Comparison of ENCODE assay signal across 8 cellular contexts in the genomic region with DNA sequence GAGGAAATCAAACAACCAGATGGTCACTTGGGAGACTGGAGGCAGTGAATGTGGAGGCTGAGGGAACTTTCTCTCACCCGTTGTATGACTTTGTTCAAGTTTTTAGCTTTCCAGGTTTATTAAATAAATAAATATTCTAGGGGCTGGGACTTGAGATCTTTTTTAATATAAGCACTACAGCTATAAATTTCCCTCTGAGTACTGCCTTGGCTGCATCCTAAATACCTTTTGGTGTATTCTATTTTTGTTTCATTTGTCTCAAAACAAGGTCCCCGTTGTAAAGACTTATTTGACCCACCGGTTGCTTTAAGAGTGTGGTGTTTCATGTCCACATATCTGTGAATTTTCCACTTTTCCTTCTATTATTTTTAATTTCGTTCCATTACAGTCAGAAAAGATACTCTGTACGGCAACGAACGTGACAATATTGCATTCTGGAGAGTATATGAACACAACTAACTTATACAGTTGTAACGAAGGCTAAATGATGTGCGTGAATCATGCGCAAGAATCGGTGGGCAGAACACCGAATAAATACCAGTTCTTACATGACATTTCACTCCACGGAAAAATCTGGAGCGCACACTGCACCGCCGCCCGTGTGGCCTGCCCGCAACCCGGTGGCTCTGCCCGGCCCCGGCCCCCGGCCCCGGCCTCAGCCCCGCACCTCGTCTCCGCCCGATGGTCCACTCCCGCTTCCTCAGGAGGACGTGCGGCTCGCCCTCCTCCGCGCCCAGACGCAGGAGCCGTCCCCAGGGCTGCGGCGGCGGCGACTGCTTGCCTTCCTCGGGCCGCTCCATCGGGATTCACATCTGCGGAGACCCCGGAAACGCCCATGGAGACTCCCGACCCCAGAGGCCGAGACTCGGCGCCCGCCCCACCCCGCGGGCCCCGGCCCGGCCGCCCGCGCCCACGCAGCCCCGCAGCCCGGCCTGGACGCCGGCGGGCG. TPM values are rescaled to one million over a fixed set of nuclear protein-coding genes. Genes with fewer than 3 reads are reported as not detected.
DNase-seq lines count a peak whose midpoint lies in the region; ATAC-seq, FAIRE-seq and TF ChIP-seq lines count a peak whose summit lies in the region.

No MANE protein-coding gene starts in this region.

- TF ChIP-seq EP300 in GM12878 (IDR thresholded peaks at IDR 0.05; ENCODE audit: borderline replicate concordance in 1 of 2, control insufficient read depth in 1 of 2, low read depth in 2 of 2, low read length in 2 of 2) (no peak), stomach (IDR thresholded peaks at IDR 0.05) (no peak)

- H3K4me3 ChIP-seq in GM12878 (peak overlapping the region; percentile 91), kidney epithelial cell (ENCODE audit: low read depth, low read length) (peak overlapping the region; percentile 80), stomach (peak overlapping the region; percentile 85 to 98 (median 94))

- peak overlapping the region; percentile 85 to 97 for H3K4me3 Mint-ChIP-seq in H9

- H3K18ac ChIP-seq in H9 (ENCODE audit: insufficient read length, low read depth, low read length), result no peak overlapping the region

- no peak overlapping the region for H2BK20ac ChIP-seq in H9 (ENCODE audit: low read depth, low read length, poor library complexity, severe bottlenecking)

- H4K91ac ChIP-seq in H9 (ENCODE audit: insufficient read length, low read depth, low read length), result no peak overlapping the region

- H3K4me2 ChIP-seq in H9 (ENCODE audit: insufficient read depth, insufficient read length, low read length) (peak overlapping the region; percentile 95), GM12878 (ENCODE audit: control insufficient read depth, insufficient read depth) (peak overlapping the region; percentile 36)

- peaks cover 15 to 23% of the 10 kb centered on the region in 2 experiments for H3K9me3 Mint-ChIP-seq in H9

- no peak overlapping the region for H3K4ac ChIP-seq in H9 (ENCODE audit: low read depth, low read length)

- H3K79me1 ChIP-seq in H9 (ENCODE audit: insufficient read depth, low read depth, low read length, poor library complexity, severe bottlenecking), result no peaks in the 10 kb centered on the region

- H3T11ph ChIP-seq in H9 (ENCODE audit: low read length), result no peak overlapping the region

- CTCF ChIA-PET in GM12878 (lab: Yijun Ruan, JAX), result interaction anchor here (0.6 to 1.0 kb wide), 2 partner anchors 58 to 151 kb away, joined by 3 to 4 read pairs; no protein-coding TSS in a partner anchor

- no peak overlapping the region for H2BK15ac ChIP-seq in H9 (ENCODE audit: low read depth, low read length)

- no peak for ATAC-seq in GM12878

- H3K27ac Mint-ChIP-seq in H9, result no peak overlapping the region; a peak in 2 of 7 replicates

- no peak overlapping the region for H2BK5ac ChIP-seq in H9 (ENCODE audit: insufficient read length, low read length)

- BruUV-seq in GM12878 (replicated peaks; lab: Mats Ljungman, UMichigan), result TSS peak; percentile 67

- no peak for TF ChIP-seq CTCF in H9 (conservative IDR thresholded peaks at IDR 0.05)
- TF ChIP-seq CTCF in GM12878 (IDR thresholded peaks at IDR 0.05 in 2 of 3, conservative IDR thresholded peaks at IDR 0.05 in 1 of 3; ENCODE audit: control insufficient read depth in 2 of 3, extremely low read depth in 1 of 3, insufficient read depth in 1 of 3, low read depth in 3 of 3, low read length in 3 of 3), result no peak
- no peak for TF ChIP-seq CTCF in kidney epithelial cell (IDR thresholded peaks at IDR 0.05; ENCODE audit: insufficient read depth, low read length, poor library complexity, severe bottlenecking)
- TF ChIP-seq CTCF in stomach (IDR thresholded peaks at IDR 0.05), result no peak

- RAD21 ChIA-PET in GM12878 (lab: Charles Lee; ENCODE audit: unreplicated experiment), result no interaction called here

- H3K36me3 Mint-ChIP-seq in H9 (ENCODE audit: insufficient read depth in 1 of 3, low read depth in 3 of 3), result peaks cover 20 to 30% (median 30%) of the 10 kb centered on the region in 3 experiments

- FAIRE-seq in GM12878 (lab: Jason Lieb, UNC), result no peak

- peak overlapping the region; percentile 83 for H3K23ac ChIP-seq in H9 (ENCODE audit: insufficient read length, low read depth, low read length)

- H3K27me3 ChIP-seq in H9 (ENCODE audit: insufficient read depth, low read length) (no peaks in the 10 kb centered on the region), GM12878 (replicated peaks in 1 of 2; ENCODE audit: control insufficient read depth in 2 of 2, insufficient read depth in 2 of 2, low read length in 1 of 2) (no peaks in the 10 kb centered on the region), kidney epithelial cell (ENCODE audit: control insufficient read depth, insufficient read depth, low read length) (no peaks in the 10 kb centered on the region), stomach (no peaks in the 10 kb centered on the region)

- WGBS in H9 (ENCODE audit: extremely low coverage, insufficient read length, low lambda C conversion rate), result no CpG with 5 or more reads among the region's 64 CpGs
- 13% methylated on average over 46 of the region's 64 CpGs for WGBS in GM12878 (ENCODE audit: insufficient coverage, insufficient replicate concordance, low lambda C conversion rate, missing lambda C conversion rate)
- 9 to 21% (median 12%) methylated on average over 27 to 64 of the region's 64 CpGs for WGBS in stomach, 5 donors

- H2AK5ac ChIP-seq in H9 (ENCODE audit: insufficient read length, low read length), result no peak overlapping the region

- no peak overlapping the region for H3K56ac ChIP-seq in H9 (ENCODE audit: insufficient read length, low read depth, low read length)

- peak; percentile 59 for DNase-seq in DMS 273 (lab: John Stamatoyannopoulos, UW; ENCODE audit: unreplicated experiment)
- DNase-seq in DMS 273 treated with DMSO at 0.1 percent for 48 hours (lab: John Stamatoyannopoulos, UW), result no peak
- no peak for DNase-seq in H9
- peak; percentile 52 for DNase-seq in NCI-H146 treated with DMSO at 0.1 percent for 48 hours (lab: John Stamatoyannopoulos, UW; ENCODE audit: unreplicated experiment)
- no peak for DNase-seq in GM12878 (ENCODE audit: low read depth, low spot score)
- DNase-seq in kidney epithelial cell (ENCODE audit: low read depth), result no peak
- peak; percentile 27 for DNase-seq in stomach
- no peak for DNase-seq in NOMO-1 treated with dmso at 0.1 percent for 144 hours (lab: John Stamatoyannopoulos, UW; ENCODE audit: unreplicated experiment)

- TF ChIP-seq POLR2A in GM12878 (IDR thresholded peaks at IDR 0.05; ENCODE audit: low read depth, low read length) (no peak), stomach (IDR thresholded peaks at IDR 0.05) (no peak)

- intact Hi-C loops in GM12878 (cut with micrococcal nuclease; ENCODE audit: unreplicated experiment) (no loop called here), stomach (cut with DNase I; ENCODE audit: low total_unique reads) (loop anchor here (10.0 kb wide), 1 partner anchor 62 kb away; the partner anchor contains the start of gene GOLGA3)

- peak overlapping the region; percentile 68 for H3K9ac ChIP-seq in H9 (ENCODE audit: extremely low read depth, insufficient read length, low read length)
- H3K9ac ChIP-seq in GM12878 (ENCODE audit: control insufficient read depth, insufficient read depth, low read length), result peak overlapping the region; percentile 79; the same call in 1 of the 2 replicates

- no peaks in the 10 kb centered on the region for H4K20me1 ChIP-seq in H9 (ENCODE audit: control insufficient read depth, insufficient read depth, insufficient read length)
- no peaks in the 10 kb centered on the region for H4K20me1 ChIP-seq in GM12878 (ENCODE audit: control insufficient read depth, insufficient read depth)

- SMC1A ChIA-PET in GM12878 (lab: Charles Lee; ENCODE audit: uncharacterized antibody, unreplicated experiment), result interaction anchor here (0.6 kb wide), 1 partner anchor 119 kb away, joined by 4 read pairs; no protein-coding TSS in a partner anchor

- no peak for TF ChIP-seq RAD21 in GM12878 (IDR thresholded peaks at IDR 0.05; ENCODE audit: insufficient read depth, low read depth, low read length)

- H3K27ac ChIP-seq in H9 (ENCODE audit: insufficient read length, low read depth, low read length) (no peak overlapping the region), GM12878 (ENCODE audit: control insufficient read depth, insufficient read depth) (peak overlapping the region; percentile 65), stomach (peak overlapping the region; percentile 93 to 98 (median 97))

- H3K4me1 ChIP-seq in H9 (ENCODE audit: insufficient read depth, low read length), result no peaks in the 10 kb centered on the region; the same call in 1 of the 2 replicates
- no peaks in the 10 kb centered on the region for H3K4me1 ChIP-seq in GM12878 (ENCODE audit: control insufficient read depth, insufficient read depth, low read length)
- H3K4me1 ChIP-seq in stomach, result peaks cover 5 to 34% (median 19%) of the 10 kb centered on the region in 4 donors

- H2BK120ac ChIP-seq in H9 (ENCODE audit: low read depth, low read length, poor library complexity, severe bottlenecking), result no peak overlapping the region

- POLR2A ChIA-PET in GM12878 (lab: Charles Lee), result interaction anchor here (0.9 kb wide), 1 partner anchor 56 kb away, joined by 3 read pairs; no protein-coding TSS in a partner anchor

- in situ Hi-C loops in GM12878 (cut with MboI), result no loop called here

- H2AFZ ChIP-seq in H9 (ENCODE audit: low read length), result no peak overlapping the region
- peak overlapping the region; percentile 58 for H2AFZ ChIP-seq in GM12878 (ENCODE audit: control insufficient read depth, low read depth, low read length)

- H2BK12ac ChIP-seq in H9 (ENCODE audit: insufficient read length, low read depth, low read length), result no peak overlapping the region

- H3K14ac ChIP-seq in H9 (ENCODE audit: insufficient read depth, low read length), result no peak overlapping the region; the same call in 1 of the 2 replicates

- H4K8ac ChIP-seq in H9 (replicated peaks; ENCODE audit: insufficient read length, low read depth, low read length), result no peak overlapping the region

- H3K27me3 Mint-ChIP-seq in H9 (ENCODE audit: low read depth), result peaks cover 8% of the 10 kb centered on the region

- H3K4me1 Mint-ChIP-seq in H9, result peaks cover 33 to 35% of the 10 kb centered on the region in 2 experiments

- H3K36me3 ChIP-seq in GM12878 (ENCODE audit: control insufficient read depth in 2 of 2, insufficient read depth in 2 of 2, low read length in 1 of 2) (peaks cover 0 to 8% of the 10 kb centered on the region in 2 experiments), kidney epithelial cell (ENCODE audit: control insufficient read depth, insufficient read depth, low read length) (no peaks in the 10 kb centered on the region), stomach (peaks cover 0 to 31% (median 30%) of the 10 kb centered on the region in 4 donors)

- H3K23me2 ChIP-seq in H9 (ENCODE audit: insufficient read length, low read depth, low read length, poor library complexity, severe bottlenecking), result peaks cover 11% of the 10 kb centered on the region

- H3K9me3 ChIP-seq in H9 (ENCODE audit: control insufficient read depth, low read depth, low read length) (no peaks in the 10 kb centered on the region), GM12878 (replicated peaks; ENCODE audit: control insufficient read depth, insufficient read depth, low read length) (peaks cover 12% of the 10 kb centered on the region), stomach (no peaks in the 10 kb centered on the region)

- H3K79me2 ChIP-seq in H9 (ENCODE audit: insufficient read depth, low read length), result no peaks in the 10 kb centered on the region; the same call in 1 of the 2 replicates
- H3K79me2 ChIP-seq in GM12878 (ENCODE audit: control insufficient read depth, insufficient read depth, low read length), result peaks cover 5% of the 10 kb centered on the region

- H4K5ac ChIP-seq in H9 (ENCODE audit: insufficient read length, low read depth, low read length), result no peak overlapping the region

RNA-seq across cellular contexts. Expression of gene CHFR, which starts 0.6 kb away (rescaled TPM):
- total RNA-seq in H9 (2021), result 51.9 and 53.3 TPM in 2 replicates
- 140 and 141 TPM in 2 replicates for total RNA-seq in GM12878 (2013; cell fraction: nucleolus; rRNA removed)
- 33.6 and 42.0 TPM in 2 replicates for total RNA-seq in GM12878 (2014; rRNA removed)
- 26.3 and 28.8 TPM in 2 replicates for total RNA-seq in GM12878 (2014; rRNA removed; fragmentation: Illumina TruSeq; extraction: Trizol)
- 40.9 and 43.4 TPM in 2 replicates for total RNA-seq in GM12878 (2021)
- 21.5 TPM for polyA plus RNA-seq in GM12878 (2011; ENCODE audit: low read depth)
- polyA plus RNA-seq in GM12878 (2011; rRNA removed), result 49.4 and 50.1 TPM in 2 replicates
- 51.2 and 54.2 TPM in 2 replicates for polyA plus RNA-seq in GM12878 (2011; cell fraction: cytosol; rRNA removed)
- polyA plus RNA-seq in GM12878 (2011; cell fraction: nucleus; rRNA removed), result 101 and 133 TPM in 2 replicates
- polyA plus RNA-seq in GM12878 (2012), result 25.6 and 31.4 TPM in 2 replicates
- polyA plus RNA-seq in GM12878 (2014; fragmentation: Illumina TruSeq; extraction: Trizol), result 30.8 and 40.0 TPM in 2 replicates
- polyA plus RNA-seq in GM12878 (2014; fragmentation: Nextera tagmentation; extraction: Ambion mirVana), result 1 to 10 TPM; 1.1 to 2.1 TPM
- 45.1 and 47.3 TPM in 2 replicates for polyA plus RNA-seq in GM12878 (2014; rRNA removed)
- 10 to 100 TPM; 21.1 to 23.7 TPM for polyA plus RNA-seq in GM12878 (2016; fragmentation: Nextera tagmentation; extraction: Ambion mirVana)
- 68.3 and 97.3 TPM in 2 replicates for polyA minus RNA-seq in GM12878 (2011; rRNA and poly(A)+ RNA removed)
- 19.2 and 20.4 TPM in 2 replicates for polyA minus RNA-seq in GM12878 (2011; cell fraction: cytosol; rRNA and poly(A)+ RNA removed)
- polyA minus RNA-seq in GM12878 (2011; cell fraction: nucleus; rRNA and poly(A)+ RNA removed), result 27.9 and 59.0 TPM in 2 replicates
- 51.3 and 59.3 TPM in 2 replicates for total RNA-seq in kidney epithelial cell
- 100 to 1,000 TPM in 1 of 5 donors, 10 to 100 TPM in 4; 48.7 to 107 (median 73.3) TPM for total RNA-seq in stomach
- 10 to 100 TPM; 14.7 to 20.8 (median 15.4) TPM for polyA plus RNA-seq in stomach

RNA-seq across cellular contexts. Expression of gene GOLGA3, which starts 58.1 kb away (rescaled TPM):
- total RNA-seq in H9 (2021) (34.9 and 40.1 TPM in 2 replicates), GM12878 (2014; rRNA removed) (30.5 and 33.2 TPM in 2 replicates), GM12878 (2014; rRNA removed; fragmentation: Illumina TruSeq; extraction: Trizol) (17.4 and 18.6 TPM in 2 replicates), GM12878 (2021) (36.3 and 42.7 TPM in 2 replicates), kidney epithelial cell (73.2 and 79.1 TPM in 2 replicates), stomach (100 to 1,000 TPM in 2 of 5 donors, 10 to 100 TPM in 3; 53.7 to 204 (median 75.5) TPM)
- 90.2 and 116 TPM in 2 replicates for total RNA-seq in GM12878 (2013; cell fraction: nucleolus; rRNA removed)
- 8.9 TPM for polyA plus RNA-seq in GM12878 (2011; ENCODE audit: low read depth)
- polyA plus RNA-seq in GM12878 (2011; rRNA removed) (5.7 and 9.7 TPM in 2 replicates), GM12878 (2014; fragmentation: Illumina TruSeq; extraction: Trizol) (4.6 and 8.3 TPM in 2 replicates), GM12878 (2014; fragmentation: Nextera tagmentation; extraction: Ambion mirVana) (1 to 10 TPM; 2.0 to 3.7 TPM), GM12878 (2014; rRNA removed) (16.0 and 21.5 TPM in 2 replicates), GM12878 (2016; fragmentation: Nextera tagmentation; extraction: Ambion mirVana) (10 to 100 TPM; 14.4 to 16.8 TPM), stomach (10 to 100 TPM in 2 of 3 donors, 1 to 10 TPM in 1; 8.8 to 29.2 (median 17.9) TPM)
- 13.4 and 15.2 TPM in 2 replicates for polyA plus RNA-seq in GM12878 (2011; cell fraction: cytosol; rRNA removed)
- polyA plus RNA-seq in GM12878 (2011; cell fraction: nucleus; rRNA removed), result 19.3 and 29.6 TPM in 2 replicates
- 18.0 and 18.3 TPM in 2 replicates for polyA plus RNA-seq in GM12878 (2012)
- polyA minus RNA-seq in GM12878 (2011; rRNA and poly(A)+ RNA removed), result 16.6 and 31.5 TPM in 2 replicates
- polyA minus RNA-seq in GM12878 (2011; cell fraction: cytosol; rRNA and poly(A)+ RNA removed), result 17.8 and 21.1 TPM in 2 replicates
- polyA minus RNA-seq in GM12878 (2011; cell fraction: nucleus; rRNA and poly(A)+ RNA removed), result 10.0 and 30.3 TPM in 2 replicates

Comparison
In these comparisons a context has a peak if more than half of its experiments do, and no peak if none do; other contexts are left out.
1. DNase-seq: peak in DMS 273 (single experiment), NCI-H146 treated with DMSO at 0.1 percent for 48 hours (single experiment) and stomach (single experiment); none in DMS 273 treated with DMSO at 0.1 percent for 48 hours (single experiment), H9 (single experiment), GM12878 (single experiment), kidney epithelial cell (single experiment) and NOMO-1 treated with dmso at 0.1 percent for 144 hours (single experiment).
2. Peak in every context shown above with its lines, with median percentiles within 50 percentile points of each other: H3K4me3 ChIP-seq.